In genomic region chr1:116908821-116909510, GRCh38 we compare ENCODE assay signal across 8 cellular contexts. TPM values are rescaled to one million over a fixed set of nuclear protein-coding genes. Genes with fewer than 3 reads are reported as not detected.
DNase-seq lines count a peak whose midpoint lies in the region; ATAC-seq and TF ChIP-seq lines count a peak whose summit lies in the region.

No MANE protein-coding gene starts in this region.

- H3K4me1 ChIP-seq in left ventricle myocardium inferior: peaks cover 50% of the 10 kb centered on the region
- no peaks in the 10 kb centered on the region for H3K4me1 ChIP-seq in urinary bladder (ENCODE audit: insufficient read depth)

- H3K27me3 Mint-ChIP-seq in mesothelial cell of epicardium (ENCODE audit: low read depth): no peaks in the 10 kb centered on the region

- H3K27ac ChIP-seq in left ventricle myocardium inferior (replicated peaks): peak overlapping the region; percentile 92
- H3K27ac ChIP-seq in urinary bladder (ENCODE audit: low read depth): no peak overlapping the region

- peak overlapping the region; percentile 88 for H3K4me3 Mint-ChIP-seq in mesothelial cell of epicardium

- H3K4me3 ChIP-seq in left ventricle myocardium inferior (peak overlapping the region; percentile 85), cardiac fibroblast (replicated peaks in 1 of 2; ENCODE audit: low read depth in 2 of 2, low read length in 2 of 2) (peak overlapping the region; percentile 61 to 69), urinary bladder (ENCODE audit: low read depth, low read length) (peak overlapping the region; percentile 87)

- H3K9me3 Mint-ChIP-seq in mesothelial cell of epicardium: no peaks in the 10 kb centered on the region

- 75% methylated on average over 13 of the region's 13 CpGs for WGBS in urinary bladder

- ATAC-seq in GM18858 (IDR thresholded peaks at IDR 0.05; ENCODE audit: unreplicated experiment): no peak

- peaks cover 5% of the 10 kb centered on the region for H3K4me1 Mint-ChIP-seq in mesothelial cell of epicardium

- no peaks in the 10 kb centered on the region for H3K27me3 ChIP-seq in left ventricle myocardium inferior (ENCODE audit: low read depth)

- no peak for DNase-seq in left ventricle myocardium inferior
- DNase-seq in cardiac septum (ENCODE audit: low spot score): no peak
- no peak for DNase-seq in cardiac fibroblast (ENCODE audit: low read depth in 2 of 2)
- no peak for DNase-seq in mesothelial cell of epicardium (ENCODE audit: low spot score in 2 of 2, unreplicated experiment in 2 of 2)
- no peak for DNase-seq in cerebellum (ENCODE audit: low spot score)
- no peak for DNase-seq in activated CD8-positive, alpha-beta memory T cell treated with anti-CD3 and anti-CD28 coated beads, Interleukin-2, amount 50 U/mL, for 48 hours

- no peaks in the 10 kb centered on the region for H3K36me3 ChIP-seq in left ventricle myocardium inferior
- H3K36me3 ChIP-seq in urinary bladder (ENCODE audit: insufficient read depth): no peaks in the 10 kb centered on the region

- H3K36me3 Mint-ChIP-seq in mesothelial cell of epicardium: no peaks in the 10 kb centered on the region

- TF ChIP-seq CTCF in left ventricle myocardium inferior (IDR thresholded peaks at IDR 0.05; ENCODE audit: borderline replicate concordance) (no peak), cardiac fibroblast (IDR thresholded peaks at IDR 0.05; ENCODE audit: low read depth, low read length) (no peak), mesothelial cell of epicardium (IDR thresholded peaks at IDR 0.05; ENCODE audit: unreplicated experiment) (no peak)

- no peaks in the 10 kb centered on the region for H3K9me3 ChIP-seq in left ventricle myocardium inferior (replicated peaks)

- intact Hi-C loops in left ventricle myocardium inferior (cut with micrococcal nuclease) (no loop called here), cardiac septum (cut with DNase I) (no loop called here)

- H3K27ac Mint-ChIP-seq in mesothelial cell of epicardium: peak overlapping the region; percentile 96

RNA-seq across cellular contexts. Expression of gene PTGFRN, which starts 0.8 kb away (rescaled TPM):
- total RNA-seq in left ventricle myocardium inferior (111 TPM), cardiac septum (216 TPM), mesothelial cell of epicardium (100 to 108 TPM (median 106 TPM) in 3 replicates), urinary bladder (85.9 TPM), cerebellum (40.5 TPM)
- 41.5 TPM for polyA plus RNA-seq in urinary bladder
